Comparison of ENCODE assay signal across 16 cellular contexts in genomic region chr3:14210281-14210670, GRCh38. TPM values are rescaled to one million over a fixed set of nuclear protein-coding genes. Genes with fewer than 3 reads are reported as not detected.
DNase-seq lines count a peak whose midpoint lies in the region; ATAC-seq and TF ChIP-seq lines count a peak whose summit lies in the region.
"Had no signal": no experiment of that assay in that cellular context is flagged by ENCODE, and none has a peak within 500 bp of the region (broad histone marks: within the 10 kb centered on the region; RNA-seq: fewer than 3 reads in every experiment).

No MANE protein-coding gene starts in this region.

- DNase-seq in EH (ENCODE audit: low read depth) (peak; percentile 53), WTC11 (ENCODE audit: low spot score) (no peak), left kidney (ENCODE audit: low read depth, low spot score) (peak; percentile 38), osteocyte (ENCODE audit: extremely low spot score, unreplicated experiment) (peak; percentile 15), NCI-H1417 (lab: John Stamatoyannopoulos, UW) (no peak), NCI-H1105 treated with DMSO at 0.1 percent for 48 hours (lab: John Stamatoyannopoulos, UW) (no peak), NCI-H2029 treated with DMSO at 0.1 percent for 48 hours (lab: John Stamatoyannopoulos, UW) (no peak)
- no peak for DNase-seq in CD4-positive, alpha-beta T cell
- DNase-seq: DMS79 treated with DMSO at 0.1 percent for 48 hours, KG1, NCI-H1436 treated with DMSO at 0.1 percent for 48 hours, NCI-H2081, NCI-H524, SIG-M5 had no signal

- CTCF ChIA-PET in WTC11 (lab: Charles Lee), result interaction anchor here (0.9 to 1.2 kb wide), 3 partner anchors 9 to 314 kb away, joined by 3 to 5 read pairs (median 3); no protein-coding TSS in a partner anchor
- CTCF ChIA-PET in CD4-positive, alpha-beta T cell (lab: Charles Lee), result no interaction called here

- POLR2A ChIA-PET in WTC11 (lab: Charles Lee), result no interaction called here
- POLR2A ChIA-PET in CD4-positive, alpha-beta T cell (lab: Charles Lee), result no interaction called here

- H3K27me3 Mint-ChIP-seq in WTC11 (ENCODE audit: low read depth) (no peaks in the 10 kb centered on the region; the same call in 1 of the 2 replicates), osteocyte (ENCODE audit: unreplicated experiment) (no peaks in the 10 kb centered on the region)
- no peaks in the 10 kb centered on the region for H3K27me3 Mint-ChIP-seq in CD4-positive, alpha-beta T cell

- H3K27ac ChIP-seq in CD4-positive, alpha-beta T cell (ENCODE audit: low read depth, low read length), result no peak overlapping the region
- H3K27ac ChIP-seq: BLaER1 treated with 17β-estradiol and CSF1 and Interleukin-3, amounts not matched to agents 10 nM and 100 nM had no signal

- ATAC-seq in WTC11, result no peak
- ATAC-seq in CD4-positive, alpha-beta T cell (ENCODE audit: poor library complexity), result no peak

- H3K9me3 Mint-ChIP-seq in WTC11 (no peaks in the 10 kb centered on the region), osteocyte (ENCODE audit: unreplicated experiment) (no peaks in the 10 kb centered on the region)
- no peaks in the 10 kb centered on the region for H3K9me3 Mint-ChIP-seq in CD4-positive, alpha-beta T cell
- H3K9me3 Mint-ChIP-seq: GM23338 had no signal

- no peaks in the 10 kb centered on the region for H3K27me3 ChIP-seq in CD4-positive, alpha-beta T cell (ENCODE audit: control insufficient read depth, insufficient read depth, low read length)
- H3K27me3 ChIP-seq: BLaER1 treated with 17β-estradiol and CSF1 and Interleukin-3, amounts not matched to agents 10 nM and 100 nM had no signal

- H3K4me3 Mint-ChIP-seq in WTC11 (no peak overlapping the region), osteocyte (ENCODE audit: unreplicated experiment) (no peak overlapping the region)
- no peak overlapping the region for H3K4me3 Mint-ChIP-seq in CD4-positive, alpha-beta T cell
- H3K4me3 Mint-ChIP-seq: GM23338 had no signal

- intact Hi-C loops in CD4-positive, alpha-beta T cell (cut with DNase I, micrococcal nuclease), result no loop called here

- H3K36me3 Mint-ChIP-seq in WTC11, result no peaks in the 10 kb centered on the region
- no peaks in the 10 kb centered on the region for H3K36me3 Mint-ChIP-seq in osteocyte (ENCODE audit: unreplicated experiment)
- no peaks in the 10 kb centered on the region for H3K36me3 Mint-ChIP-seq in CD4-positive, alpha-beta T cell (ENCODE audit: low read depth)

- TF ChIP-seq CTCF in WTC11 (IDR thresholded peaks at IDR 0.05) (no peak), osteocyte (IDR thresholded peaks at IDR 0.05) (no peak)
- no peak for TF ChIP-seq CTCF in CD4-positive, alpha-beta T cell (IDR thresholded peaks at IDR 0.05)

- 0 out of 2 replicates have a peak, but pooled peaks cover 8% of the 10 kb centered on the region for H3K4me1 Mint-ChIP-seq in WTC11
- H3K4me1 Mint-ChIP-seq in osteocyte (ENCODE audit: unreplicated experiment), result peaks cover 55% of the 10 kb centered on the region
- H3K4me1 Mint-ChIP-seq in CD4-positive, alpha-beta T cell (ENCODE audit: low read depth), result no peaks in the 10 kb centered on the region

- H3K27ac Mint-ChIP-seq in WTC11 (no peak overlapping the region), osteocyte (ENCODE audit: unreplicated experiment) (peak overlapping the region; percentile 86)
- H3K27ac Mint-ChIP-seq in CD4-positive, alpha-beta T cell, result no peak overlapping the region
- H3K27ac Mint-ChIP-seq: GM23338 had no signal

- H3K9me3 ChIP-seq in CD4-positive, alpha-beta T cell (ENCODE audit: control insufficient read depth, low read length), result no peaks in the 10 kb centered on the region
- H3K9me3 ChIP-seq: BLaER1 treated with 17β-estradiol and CSF1 and Interleukin-3, amounts not matched to agents 10 nM and 100 nM had no signal

TF ChIP-seq in WTC11, 78 proteins besides CTCF, POLR2A, EP300 and RAD21:
- no peak for TF ChIP-seq GRHL2 (CRISPR knock-in tag; IDR thresholded peaks at IDR 0.05; ENCODE audit: insufficient replicate concordance, severe bottlenecking)
- 0 out of 2 replicates have a peak, but pooled peaks have one; percentile 14 for TF ChIP-seq HMGA2 (CRISPR knock-in tag; IDR thresholded peaks at IDR 0.05)

RNA-seq across cellular contexts. Expression of gene LSM3, which starts 31.7 kb away (rescaled TPM):
- total RNA-seq in WTC11 (2021) (17.7 to 21.4 TPM (median 17.8 TPM) in 3 replicates), osteocyte (9.9 and 10.0 TPM in 2 replicates)
- 1 to 10 TPM; 6.5 to 6.9 TPM for total RNA-seq in CD4-positive, alpha-beta T cell

RNA-seq across cellular contexts. Expression of gene XPC, which starts 31.9 kb away (rescaled TPM):
- total RNA-seq in WTC11 (2021), result 31.7 to 34.9 TPM (median 32.6 TPM) in 3 replicates
- 39.4 and 41.5 TPM in 2 replicates for total RNA-seq in osteocyte
- total RNA-seq in CD4-positive, alpha-beta T cell, result 10 to 100 TPM; 59.2 to 65.1 TPM

Comparison
In these comparisons a context has a peak if more than half of its experiments do, and no peak if none do; other contexts are left out.
1. DNase-seq: peak in EH (single experiment), left kidney (single experiment) and osteocyte (single experiment); none in WTC11 (single experiment), CD4-positive, alpha-beta T cell (0 of 10), NCI-H1417 (0 of 3), NCI-H1105 treated with DMSO at 0.1 percent for 48 hours (single experiment) and NCI-H2029 treated with DMSO at 0.1 percent for 48 hours (single experiment).